8 cellular contexts compared by ENCODE assay signal in genomic region chr6:16761469-16762264, GRCh38. TPM values are rescaled to one million over a fixed set of nuclear protein-coding genes. Genes with fewer than 3 reads are reported as not detected.
DNase-seq lines count a peak whose midpoint lies in the region; ATAC-seq and TF ChIP-seq lines count a peak whose summit lies in the region.

No MANE protein-coding gene starts in this region.

- H3K27me3 ChIP-seq in mesenchymal stem cell (ENCODE audit: control insufficient read depth in 1 of 2, insufficient read depth in 1 of 2, low read length in 2 of 2) = no peaks in the 10 kb centered on the region

- peaks cover 5% of the 10 kb centered on the region for H3K79me1 ChIP-seq in mesenchymal stem cell (replicated peaks; ENCODE audit: low read length, poor library complexity, severe bottlenecking)

- peak overlapping the region; percentile 77 for H3K27ac ChIP-seq in mesenchymal stem cell (ENCODE audit: low read length, poor library complexity, severe bottlenecking)

- peak overlapping the region; percentile 41 to 84 for H3K18ac ChIP-seq in mesenchymal stem cell (ENCODE audit: low read depth in 1 of 2, low read length in 2 of 2)

- H2BK12ac ChIP-seq in mesenchymal stem cell (ENCODE audit: low read length in 2 of 2) = peak overlapping the region in 1 of 2 experiments; percentile 51

- peak overlapping the region in 1 of 2 experiments; percentile 39 for H3K14ac ChIP-seq in mesenchymal stem cell (ENCODE audit: low read length in 2 of 2)

- H3K9me3 ChIP-seq in mesenchymal stem cell (ENCODE audit: control insufficient read depth, low read length) = no peaks in the 10 kb centered on the region

- H2BK120ac ChIP-seq in mesenchymal stem cell (ENCODE audit: low read depth, low read length) = peak overlapping the region; percentile 67

- peaks cover 0 to 6% of the 10 kb centered on the region in 2 experiments for H3K36me3 ChIP-seq in mesenchymal stem cell (ENCODE audit: control insufficient read depth in 1 of 2, insufficient read depth in 2 of 2, low read depth in 1 of 2, low read length in 2 of 2)

- ATAC-seq in GM18519 (IDR thresholded peaks at IDR 0.05; ENCODE audit: low FRiP score, unreplicated experiment) (peak; percentile 28), HG03045 (IDR thresholded peaks at IDR 0.05; ENCODE audit: unreplicated experiment) (peak; percentile 48)

- H2AK5ac ChIP-seq in mesenchymal stem cell (ENCODE audit: low read length, severe bottlenecking) = no peak overlapping the region

- H3K4me3 ChIP-seq in AG04449 (ENCODE audit: low read depth, low read length) (peak overlapping the region; percentile 77), mesenchymal stem cell (ENCODE audit: insufficient read depth in 1 of 2, low read depth in 1 of 2, low read length in 2 of 2) (peak overlapping the region; percentile 88 to 90)

- peak overlapping the region; percentile 75 for H4K8ac ChIP-seq in mesenchymal stem cell (ENCODE audit: low read length)

- TF ChIP-seq CTCF in AG04449 (IDR thresholded peaks at IDR 0.05; ENCODE audit: insufficient read depth, low read length, missing control alignments) = peak; percentile 36

- H3K9ac ChIP-seq in mesenchymal stem cell (ENCODE audit: low read length) = peak overlapping the region; percentile 94

- DNase-seq in AG04449 (ENCODE audit: low read depth, low spot score) (no peak), NCI-H524 treated with DMSO at 0.1 percent for 48 hours (lab: John Stamatoyannopoulos, UW) (peak; percentile 24), mesenchymal stem cell (peak; percentile 95)
- DNase-seq in activated CD8-positive, alpha-beta memory T cell treated with anti-CD3 and anti-CD28 coated beads for 1 hour (ENCODE audit: extremely low read depth in 1 of 2, low read depth in 1 of 2) = peak; percentile 70
- DNase-seq in effector CD8-positive, alpha-beta T cell (lab: John Stamatoyannopoulos, UW) = peak; percentile 78
- DNase-seq in stimulated activated CD8-positive, alpha-beta memory T cell treated with anti-CD3 and anti-CD28 coated beads, Interleukin-12 subunit alpha, Interleukin-12 subunit beta, amount 100 ng/mL, for 24 hours (ENCODE audit: extremely low read depth) = peak; percentile 57

- H2BK5ac ChIP-seq in mesenchymal stem cell (ENCODE audit: low read depth, low read length, poor library complexity, severe bottlenecking) = peak overlapping the region; percentile 87

- peaks cover 6% of the 10 kb centered on the region for H3K4me1 ChIP-seq in mesenchymal stem cell (ENCODE audit: control insufficient read depth, insufficient read depth, low read depth, low read length)

- POLR2A ChIA-PET in AG04449 (lab: Yijun Ruan, JAX) = interaction anchor here (0.6 to 1.9 kb wide), 15 partner anchors 10 to 416 kb away, joined by 3 to 6 read pairs (median 3); no protein-coding TSS in a partner anchor

- peak overlapping the region in 1 of 2 experiments; percentile 24 for H3K4ac ChIP-seq in mesenchymal stem cell (ENCODE audit: low read depth in 1 of 2, low read length in 2 of 2)

- CTCF ChIA-PET in AG04449 (lab: Yijun Ruan, JAX) = interaction anchor here (0.6 to 5.9 kb wide), 21 partner anchors 11 to 429 kb away, joined by 3 to 150 read pairs (median 4); no protein-coding TSS in a partner anchor

- no peak overlapping the region for H2BK15ac ChIP-seq in mesenchymal stem cell (ENCODE audit: low read depth, poor library complexity, severe bottlenecking)

- H4K91ac ChIP-seq in mesenchymal stem cell (ENCODE audit: low read length) = no peak overlapping the region

- H3K4me2 ChIP-seq in mesenchymal stem cell (ENCODE audit: low read length, poor library complexity, severe bottlenecking) = peak overlapping the region; percentile 98

- peak overlapping the region in 1 of 2 experiments; percentile 46 for H3K23ac ChIP-seq in mesenchymal stem cell (ENCODE audit: low read length in 2 of 2)

- peak overlapping the region; percentile 83 for H2AFZ ChIP-seq in mesenchymal stem cell (ENCODE audit: low read depth, low read length)

- WGBS in mesenchymal stem cell = under 1% methylated on average over 56 of the region's 72 CpGs

RNA-seq across cellular contexts. Expression of gene ATXN1, which starts 0.4 kb away (rescaled TPM):
- polyA plus RNA-seq in mesenchymal stem cell (2013, experiment 1 of 2) = 16.8 TPM
- 16.0 TPM for polyA plus RNA-seq in mesenchymal stem cell (2013, experiment 2 of 2)
